19 cellular contexts compared by ENCODE assay signal in the genomic region with DNA sequence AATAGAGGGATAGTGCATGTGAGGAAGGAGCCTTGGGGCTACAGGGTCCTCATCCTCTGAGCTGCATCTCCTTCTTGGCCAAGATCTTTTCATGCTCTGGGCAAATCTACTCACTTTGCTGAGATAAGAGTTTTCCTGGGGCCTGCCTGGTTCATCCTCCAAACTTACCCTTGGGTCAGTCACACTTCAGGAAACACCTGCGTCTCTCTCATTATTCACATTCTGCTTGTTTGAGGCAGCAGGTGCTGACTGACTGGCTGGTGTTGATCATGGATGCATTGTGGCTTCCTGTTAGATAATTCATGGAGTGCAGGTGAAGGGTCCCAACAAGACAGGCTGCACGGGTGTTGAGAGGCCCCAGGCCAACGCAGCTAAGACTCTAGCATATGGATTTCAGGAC.
"Had no signal": no experiment of that assay in that cellular context is flagged by ENCODE, and none has a peak within 500 bp of the region (broad histone marks: within the 10 kb centered on the region; RNA-seq: fewer than 3 reads in every experiment).

No MANE protein-coding gene starts in this region.

- ATAC-seq: activated CD8-positive, alpha-beta T cell treated with anti-CD3 and anti-CD28 coated beads, Interleukin-2, amount 10 ng/mL, durations not matched to agents 7 days and 5 days; body of pancreas; heart left ventricle; left ventricle myocardium superior; natural killer cell had no signal

- H3K27ac ChIP-seq: body of pancreas, cardiac muscle cell, epithelial cell of prostate, heart left ventricle, transverse colon, uterus had no signal

- H3K27me3 ChIP-seq: body of pancreas, cardiac muscle cell, transverse colon, uterus had no signal

- H3K9me3 ChIP-seq: body of pancreas, transverse colon, uterus had no signal

- DNase-seq: activated CD4-positive, alpha-beta T cell treated with anti-CD3 and anti-CD28 coated beads, Interleukin-2, amount 10 ng/mL, durations not matched to agents 24 days and 14 days; activated CD8-positive, alpha-beta T cell treated with anti-CD3 and anti-CD28 coated beads, Interleukin-2, amount 10 ng/mL, durations not matched to agents 7 days and 5 days; activated gamma-delta T cell; activated naive CD4-positive, alpha-beta T cell treated with anti-CD3 and anti-CD28 coated beads, Interleukin-2, amount 50 U/mL, for 16 hours; anterior cingulate cortex; body of pancreas; cortex of kidney; heart left ventricle; left ventricle myocardium superior; midbrain; natural killer cell; retina; stimulated activated CD4-positive, alpha-beta T cell treated with anti-CD3 and anti-CD28 coated beads, Interleukin-2, amount 100 ng/mL, for 48 hours; stimulated activated CD8-positive, alpha-beta memory T cell treated with anti-CD3 and anti-CD28 coated beads, Interleukin-4, amount 100 ng/mL, for 48 hours; stimulated activated naive B cell treated with anti-CD40 and anti-IgM and Interleukin-4, amounts not matched to agents 10 μg/mL and 1 μg/mL and 100 μg/mL, for 72 hours; transverse colon; uterus had no signal

- H3K4me3 ChIP-seq: body of pancreas, cardiac muscle cell, heart left ventricle, transverse colon, uterus had no signal

- H3K4me1 ChIP-seq: body of pancreas, heart left ventricle, transverse colon, uterus had no signal

- H3K36me3 ChIP-seq: cardiac muscle cell, heart left ventricle, transverse colon, uterus had no signal
